27 cellular contexts compared by ENCODE assay signal in genomic region chr11:57501951-57502350, GRCh38. TPM values are rescaled to one million over a fixed set of nuclear protein-coding genes. Genes with fewer than 3 reads are reported as not detected.
DNase-seq lines count a peak whose midpoint lies in the region; ATAC-seq and TF ChIP-seq lines count a peak whose summit lies in the region.
"Had no signal": no experiment of that assay in that cellular context is flagged by ENCODE, and none has a peak within 500 bp of the region (broad histone marks: within the 10 kb centered on the region; RNA-seq: fewer than 3 reads in every experiment).

No MANE protein-coding gene starts in this region.

- no peak for ATAC-seq in right cardiac atrium
- ATAC-seq in psoas muscle, result peak in 3 of 4 donors; percentile 20 to 51 (median 23)
- ATAC-seq in GM19467 (IDR thresholded peaks at IDR 0.05; ENCODE audit: unreplicated experiment), result no peak
- ATAC-seq in GM18505 (IDR thresholded peaks at IDR 0.05; ENCODE audit: unreplicated experiment), result no peak
- ATAC-seq: activated CD4-positive, CD25-positive, alpha-beta regulatory T cell treated with anti-CD3 and anti-CD28 coated beads, Interleukin-2, amount 50 U/mL, for 24 hours; activated T-cell treated with anti-CD3 and anti-CD28 coated beads, Interleukin-2, amount 50 U/mL, for 4 hours; natural killer cell treated with Interleukin-12 subunit alpha and Interleukin-12 subunit beta and Interleukin-15 and Interleukin-18, amount 100 ng/mL, for 72 hours; stimulated activated naive CD8-positive, alpha-beta T cell treated with anti-CD3 and anti-CD28 coated beads, Interleukin-15, amount 100 ng/mL, for 72 hours; upper lobe of right lung had no signal

- no peak for TF ChIP-seq POLR2A in GM18505 (IDR thresholded peaks at IDR 0.05; ENCODE audit: borderline replicate concordance, extremely low read depth, insufficient read depth, insufficient read length)

- H3K27me3 ChIP-seq in right cardiac atrium (ENCODE audit: control insufficient read depth, insufficient read depth), result no peaks in the 10 kb centered on the region
- H3K27me3 ChIP-seq in psoas muscle (ENCODE audit: insufficient read depth in 3 of 3, low read length in 2 of 3), result no peaks in the 10 kb centered on the region
- H3K27me3 ChIP-seq: MG63, upper lobe of right lung had no signal

- peaks cover 0 to 16% of the 10 kb centered on the region in 2 donors for H3K36me3 ChIP-seq in psoas muscle (ENCODE audit: insufficient read depth in 1 of 2, low read depth in 1 of 2)
- H3K36me3 ChIP-seq: MG63, upper lobe of right lung had no signal

- in situ Hi-C loops in GM13976 (cut with MboI; ENCODE audit: low sequenced_read_pairs, unreplicated experiment), result no loop called here

- no peak overlapping the region for H3K4me3 ChIP-seq in right cardiac atrium (ENCODE audit: low read length)
- no peak overlapping the region for H3K4me3 ChIP-seq in psoas muscle
- H3K4me3 ChIP-seq: MG63, smooth muscle cell, upper lobe of right lung had no signal

- TF ChIP-seq CTCF in GM13976 (IDR thresholded peaks at IDR 0.05; ENCODE audit: borderline replicate concordance, control extremely low read depth, extremely low read depth, insufficient read depth, missing control alignments) (no peak), psoas muscle (IDR thresholded peaks at IDR 0.05) (no peak)

- H3K4me1 ChIP-seq in right cardiac atrium (ENCODE audit: control insufficient read depth, insufficient read depth, low read length) (peaks cover 17% of the 10 kb centered on the region), psoas muscle (peaks cover 26% of the 10 kb centered on the region)

- WGBS in right cardiac atrium, result 55% methylated on average over 4 of the region's 4 CpGs
- WGBS in psoas muscle, 3 donors, result 53 to 61% (median 56%) methylated on average over 4 of the region's 4 CpGs

- no peaks in the 10 kb centered on the region for H3K9me3 ChIP-seq in right cardiac atrium (ENCODE audit: control insufficient read depth, low read length)
- H3K9me3 ChIP-seq in psoas muscle, result no peaks in the 10 kb centered on the region
- H3K9me3 ChIP-seq: MG63, upper lobe of right lung had no signal

- DNase-seq in GM13976 (ENCODE audit: low spot score), result peak; percentile 5
- DNase-seq in RPMI7951 (ENCODE audit: low read depth), result peak; percentile 32
- no peak for DNase-seq in right cardiac atrium
- DNase-seq in psoas muscle, result peak in 1 of 2 donors; percentile 67
- no peak for DNase-seq in NCI-H510A treated with DMSO at 0.1 percent for 48 hours (lab: John Stamatoyannopoulos, UW)
- DNase-seq: activated CD8-positive, alpha-beta memory T cell treated with anti-CD3 and anti-CD28 coated beads for 24 hours; activated naive CD4-positive, alpha-beta T cell treated with anti-CD3 and anti-CD28 coated beads for 36 hours; activated T-cell treated with anti-CD3 and anti-CD28 coated beads, Interleukin-2, amount 50 U/mL, for 4 hours; AML-193; cerebellar nuclear complex; erythroblast; kidney glomerular epithelial cell; MG63; NCI-H1436 treated with DMSO at 0.1 percent for 48 hours; stimulated activated CD4-positive, alpha-beta T cell treated with anti-CD3 and anti-CD28 coated beads, Interleukin-2, amount 100 ng/mL, for 48 hours; stimulated activated naive CD8-positive, alpha-beta T cell treated with anti-CD3 and anti-CD28 coated beads, Interleukin-15, amount 100 ng/mL, for 72 hours; upper lobe of right lung had no signal

- intact Hi-C loops in right cardiac atrium (cut with DNase I), result no loop called here
- intact Hi-C loops in psoas muscle (cut with DNase I), result no loop called here

- H3K27ac ChIP-seq in right cardiac atrium (ENCODE audit: low read length) (peak overlapping the region; percentile 60), psoas muscle (peak overlapping the region; percentile 79)
- H3K27ac ChIP-seq: HL-60, upper lobe of right lung had no signal

RNA-seq across cellular contexts. Expression of gene SLC43A1, which starts 13.6 kb away (rescaled TPM):
- 6.5 and 7.3 TPM in 2 replicates for total RNA-seq in RPMI7951 (2014; rRNA removed; shearing (Covaris generic))
- total RNA-seq in right cardiac atrium, result 1 to 10 TPM; 3.4 to 10.0 (median 8.8) TPM
- polyA plus RNA-seq in right cardiac atrium, result 8.4 TPM
- total RNA-seq in psoas muscle, result 10 to 100 TPM in 1 of 4 donors, 1 to 10 TPM in 3; 4.1 to 15.3 (median 7.1) TPM
- 10 to 100 TPM in 1 of 3 donors, 1 to 10 TPM in 2; 3.5 to 13.7 (median 7.5) TPM for polyA plus RNA-seq in psoas muscle

RNA-seq across cellular contexts. Expression of gene TIMM10, which starts 28.6 kb away (rescaled TPM):
- total RNA-seq in RPMI7951 (2014; rRNA removed; shearing (Covaris generic)), result 83.3 and 89.8 TPM in 2 replicates
- total RNA-seq in right cardiac atrium (10 to 100 TPM; 40.6 to 68.8 (median 50.2) TPM), psoas muscle (10 to 100 TPM; 55.0 to 90.0 (median 73.0) TPM)
- polyA plus RNA-seq in right cardiac atrium (59.2 TPM), psoas muscle (100 to 1,000 TPM in 2 of 3 donors, 10 to 100 TPM in 1; 97.7 to 149 (median 112) TPM)

RNA-seq across cellular contexts. Expression of gene SMTNL1, which starts 35.4 kb away (rescaled TPM):
- total RNA-seq in RPMI7951 (2014; rRNA removed; shearing (Covaris generic)), result not detected in 2 replicates
- total RNA-seq in right cardiac atrium (not detected), psoas muscle (100 to 1,000 TPM in 1 of 4 donors, 10 to 100 TPM in 2, 1 to 10 TPM in 1; 7.6 to 118 (median 36.9) TPM)
- polyA plus RNA-seq in right cardiac atrium (not detected), psoas muscle (10 to 100 TPM in 2 of 3 donors, 1 to 10 TPM in 1; 6.7 to 19.7 (median 14.9) TPM)
- total RNA-seq: activated naive CD4-positive, alpha-beta T cell treated with anti-CD3 and anti-CD28 coated beads for 36 hours; activated T-cell treated with anti-CD3 and anti-CD28 coated beads, Interleukin-2, amount 50 U/mL, for 4 hours; frontal cortex; mesothelial cell of epicardium; natural killer cell treated with Interleukin-12 subunit alpha and Interleukin-12 subunit beta and Interleukin-15 and Interleukin-18, amount 100 ng/mL, for 72 hours; posterior vena cava; smooth muscle cell; T-helper 2 cell treated with Interferon-gamma antibody and Interleukin-4, amounts not matched to agents 100 ng/mL and 5 ng/mL, for 36 hours; upper lobe of right lung had no signal
- polyA plus RNA-seq: smooth muscle cell had no signal

RNA-seq across cellular contexts. Expression of gene RTN4RL2, which starts 41.6 kb away (rescaled TPM):
- 0.72 and 0.88 TPM in 2 replicates for total RNA-seq in RPMI7951 (2014; rRNA removed; shearing (Covaris generic))
- 1 to 10 TPM in 1 of 4 donors, under 1 TPM in 3; 0.65 to 1.4 (median 0.79) TPM for total RNA-seq in right cardiac atrium
- polyA plus RNA-seq in right cardiac atrium, result 0.97 TPM
- total RNA-seq in psoas muscle, result 1 to 10 TPM in 1 of 4 donors, under 1 TPM in 3; 0.77 to 1.1 (median 0.84) TPM
- under 1 TPM; 0.44 to 0.61 (median 0.49) TPM for polyA plus RNA-seq in psoas muscle
- total RNA-seq: natural killer cell treated with Interleukin-12 subunit alpha and Interleukin-12 subunit beta and Interleukin-15 and Interleukin-18, amount 100 ng/mL, for 72 hours; smooth muscle cell had no signal

Comparison
In these comparisons a context has a peak if more than half of its experiments do, and no peak if none do; other contexts are left out.
1. DNase-seq: peak in GM13976 (single experiment) and RPMI7951 (single experiment); none in right cardiac atrium (0 of 3) and NCI-H510A treated with DMSO at 0.1 percent for 48 hours (single experiment).
2. ATAC-seq: peak in psoas muscle (3 of 4); none in right cardiac atrium (0 of 2), GM19467 (single experiment) and GM18505 (single experiment).